35 cellular contexts compared by ENCODE assay signal in genomic region chr2:44945676-44946427, GRCh38. TPM values are rescaled to one million over a fixed set of nuclear protein-coding genes. Genes with fewer than 3 reads are reported as not detected.
A peak's percentile ranks its signal among the peaks of the same experiment; 100 is the strongest.
DNase-seq lines count a peak whose midpoint lies in the region; ATAC-seq and TF ChIP-seq lines count a peak whose summit lies in the region.
"Had no signal": no experiment of that assay in that cellular context is flagged by ENCODE, and none has a peak within 500 bp of the region (broad histone marks: within the 10 kb centered on the region; RNA-seq: fewer than 3 reads in every experiment).

No MANE protein-coding gene starts in this region.

- H3K79me2 ChIP-seq in osteoblast (ENCODE audit: insufficient read depth, low read length) (no peaks in the 10 kb centered on the region), mammary epithelial cell (ENCODE audit: insufficient read depth, low read length) (no peaks in the 10 kb centered on the region), OCI-LY7 (ENCODE audit: insufficient read depth, low read depth, low read length) (no peaks in the 10 kb centered on the region)

- H3K4me1 Mint-ChIP-seq in IgD-negative memory B cell (peaks cover 13 to 19% (median 17%) of the 10 kb centered on the region in 3 donors), endodermal cell (peaks cover 55% of the 10 kb centered on the region)

- ATAC-seq in HG03460 (IDR thresholded peaks at IDR 0.05; ENCODE audit: unreplicated experiment) = no peak
- ATAC-seq: left ventricle myocardium superior had no signal

- TF ChIP-seq CTCF in BE2C (IDR thresholded peaks at IDR 0.05; ENCODE audit: low read depth, low read length) (no peak), endodermal cell (conservative IDR thresholded peaks at IDR 0.05) (no peak), osteoblast (IDR thresholded peaks at IDR 0.05; ENCODE audit: extremely low read depth, low read depth, low read length) (no peak), mammary epithelial cell (conservative IDR thresholded peaks at IDR 0.05 in 1 of 2, IDR thresholded peaks at IDR 0.05 in 1 of 2; ENCODE audit: extremely low read depth in 1 of 2, insufficient read depth in 1 of 2, low read depth in 1 of 2, low read length in 2 of 2) (no peak), OCI-LY7 (conservative IDR thresholded peaks at IDR 0.05; ENCODE audit: low read length) (no peak)

- H3K27ac Mint-ChIP-seq in IgD-negative memory B cell = peak overlapping the region in 2 of 3 donors; percentile 28 to 68
- H3K27ac Mint-ChIP-seq in endodermal cell = peak overlapping the region; percentile 37
- H3K27ac Mint-ChIP-seq: activated naive CD8-positive, alpha-beta T cell treated with anti-CD3 and anti-CD28 coated beads for 36 hours; CD4-positive, alpha-beta T cell; nephron progenitor cell; stimulated activated naive CD8-positive, alpha-beta T cell treated with anti-CD3 and anti-CD28 coated beads, Interleukin-15, Interleukin-2, amounts not matched to agents 100 ng/mL and 50 ng/mL, for 24 hours had no signal

- dilution Hi-C loops in mammary epithelial cell (cut with HindIII; ENCODE audit: low sequenced_read_pairs) = no loop called here

- H3K9me2 ChIP-seq in OCI-LY7 (ENCODE audit: insufficient read depth, low read length) = no peaks in the 10 kb centered on the region

- peak overlapping the region; percentile 98 for H3K4me3 ChIP-seq in BE2C (ENCODE audit: low read depth, low read length)
- H3K4me3 ChIP-seq in endodermal cell (ENCODE audit: low read length) = peak overlapping the region; percentile 64
- H3K4me3 ChIP-seq in osteoblast (ENCODE audit: insufficient read depth, low read length) = no peak overlapping the region
- no peak overlapping the region for H3K4me3 ChIP-seq in mammary epithelial cell (replicated peaks in 1 of 3; ENCODE audit: insufficient read depth in 1 of 3, low read depth in 2 of 3, low read length in 3 of 3)
- H3K4me3 ChIP-seq in OCI-LY7 (ENCODE audit: low read depth, low read length, poor library complexity, severe bottlenecking) = no peak overlapping the region
- H3K4me3 ChIP-seq: ascending aorta, Peyer's patch, sigmoid colon, thoracic aorta, uterus had no signal

- H3K27me3 ChIP-seq in BE2C (no peaks in the 10 kb centered on the region), endodermal cell (ENCODE audit: control insufficient read depth, insufficient read depth, low read length, poor library complexity, severe bottlenecking) (peaks cover 99% of the 10 kb centered on the region), osteoblast (ENCODE audit: insufficient read depth, low read length) (peaks cover 86% of the 10 kb centered on the region), mammary epithelial cell (ENCODE audit: insufficient read depth, low read length) (peaks cover 38% of the 10 kb centered on the region)

- in situ Hi-C loops in mammary epithelial cell (cut with MboI; ENCODE audit: low sequenced_read_pairs in 2 of 2) = loop anchor here in 1 of 2 donors (25.0 kb wide), 1 partner anchor 909 kb away; no protein-coding TSS in a partner anchor

- H3K4me1 ChIP-seq in BE2C (peaks cover 8% of the 10 kb centered on the region), endodermal cell (ENCODE audit: control insufficient read depth, insufficient read depth, low read length) (peaks cover 5% of the 10 kb centered on the region), osteoblast (ENCODE audit: insufficient read depth, low read length) (peaks cover 2% of the 10 kb centered on the region), mammary epithelial cell (ENCODE audit: insufficient read depth, low read length) (peaks cover 8% of the 10 kb centered on the region), OCI-LY7 (ENCODE audit: insufficient read depth, low read length, poor library complexity, severe bottlenecking) (no peaks in the 10 kb centered on the region)

- intact Hi-C loops in mammary epithelial cell (cut with micrococcal nuclease) = no loop called here
- intact Hi-C loops in OCI-LY7 (cut with micrococcal nuclease; ENCODE audit: unreplicated experiment) = no loop called here

- H4K20me1 ChIP-seq in osteoblast (ENCODE audit: insufficient read depth, low read length) = no peaks in the 10 kb centered on the region
- H4K20me1 ChIP-seq in mammary epithelial cell (ENCODE audit: insufficient read depth, low read length) = no peaks in the 10 kb centered on the region
- H4K20me1 ChIP-seq in OCI-LY7 (ENCODE audit: insufficient read depth, low read length) = no peaks in the 10 kb centered on the region

- H3K9ac ChIP-seq in endodermal cell (ENCODE audit: extremely low read depth, low read length, poor library complexity, severe bottlenecking) = no peak overlapping the region
- H3K9ac ChIP-seq in mammary epithelial cell (ENCODE audit: insufficient read depth, low read length) = no peak overlapping the region

- H3K36me3 Mint-ChIP-seq in IgD-negative memory B cell = peaks cover 2% of the 10 kb centered on the region
- H3K36me3 Mint-ChIP-seq in endodermal cell (ENCODE audit: low read depth) = peaks cover 6% of the 10 kb centered on the region
- H3K36me3 Mint-ChIP-seq: activated naive CD8-positive, alpha-beta T cell treated with anti-CD3 and anti-CD28 coated beads for 36 hours had no signal

- no TSS peak for BruUV-seq in mammary epithelial cell (replicated peaks; lab: Mats Ljungman, UMichigan)
- BruUV-seq in OCI-LY7 (replicated peaks; lab: Mats Ljungman, UMichigan) = no TSS peak

- CTCF ChIA-PET in mammary epithelial cell (lab: Charles Lee; ENCODE audit: low non-redundant PET) (no interaction called here), OCI-LY7 (lab: Charles Lee; ENCODE audit: unreplicated experiment) (no interaction called here)

- POLR2A ChIA-PET in OCI-LY7 (lab: Charles Lee) = no interaction called here

- H3K9me3 Mint-ChIP-seq in IgD-negative memory B cell (peaks cover 0 to 7% (median 0%) of the 10 kb centered on the region in 3 donors), endodermal cell (no peaks in the 10 kb centered on the region)
- H3K9me3 Mint-ChIP-seq: activated naive CD8-positive, alpha-beta T cell treated with anti-CD3 and anti-CD28 coated beads for 36 hours; CD4-positive, alpha-beta T cell; nephron progenitor cell; stimulated activated naive CD8-positive, alpha-beta T cell treated with anti-CD3 and anti-CD28 coated beads, Interleukin-15, Interleukin-2, amounts not matched to agents 100 ng/mL and 50 ng/mL, for 24 hours had no signal

- no peak overlapping the region for H3K27ac ChIP-seq in endodermal cell (ENCODE audit: low read depth, low read length)
- H3K27ac ChIP-seq in osteoblast (ENCODE audit: low read depth, low read length) = no peak overlapping the region
- H3K27ac ChIP-seq in mammary epithelial cell (ENCODE audit: insufficient read depth, low read depth, low read length) = no peak overlapping the region
- H3K27ac ChIP-seq in OCI-LY7 (ENCODE audit: low read depth, low read length, poor library complexity, severe bottlenecking) = no peak overlapping the region
- H3K27ac ChIP-seq: ascending aorta, dorsolateral prefrontal cortex, Peyer's patch, sigmoid colon, thoracic aorta, uterus had no signal

- H3K9me3 ChIP-seq in BE2C (no peaks in the 10 kb centered on the region), endodermal cell (ENCODE audit: control insufficient read depth, low read length) (no peaks in the 10 kb centered on the region), osteoblast (ENCODE audit: low read depth, low read length) (no peaks in the 10 kb centered on the region), mammary epithelial cell (replicated peaks; ENCODE audit: insufficient read depth, low read length) (no peaks in the 10 kb centered on the region), OCI-LY7 (ENCODE audit: low read length) (no peaks in the 10 kb centered on the region)
- H3K9me3 ChIP-seq: ascending aorta, Peyer's patch, sigmoid colon, thoracic aorta, uterus had no signal

- 0 to 4% methylated on average over 4 to 17 of the region's 17 CpGs for WGBS in endodermal cell (ENCODE audit: insufficient coverage in 1 of 2, insufficient read length in 1 of 2), 2 experiments
- whole genome bisulfite sequencing in mammary epithelial cell (ENCODE audit: low coverage, missing lambda C conversion rate) = 81% methylated on average over 12 of the region's 17 CpGs

- H2AFZ ChIP-seq in osteoblast (ENCODE audit: low read length) (no peak overlapping the region), mammary epithelial cell (ENCODE audit: low read depth, low read length) (no peak overlapping the region), OCI-LY7 (ENCODE audit: low read length) (no peak overlapping the region)

- DNase-seq in BE2C = peak; percentile 6
- DNase-seq in endodermal cell = peak; percentile 82
- DNase-seq in osteoblast (ENCODE audit: insufficient read length, low spot score, missing footprints) = peak; percentile 21
- no peak for DNase-seq in stimulated activated CD4-positive, alpha-beta T cell treated with anti-CD3 and anti-CD28 coated beads, Interleukin-15, amount 100 ng/mL, for 24 hours
- no peak for DNase-seq in mammary epithelial cell
- DNase-seq in OCI-LY7 (ENCODE audit: low spot score) = no peak
- DNase-seq: activated effector memory CD4-positive, alpha-beta T cell treated with Interleukin-2 at 50 U/mL for 16 hours; activated naive CD8-positive, alpha-beta T cell treated with anti-CD3 and anti-CD28 coated beads for 36 hours; activated T-cell treated with anti-CD3 and anti-CD28 coated beads for 4 hours; CD4-positive, alpha-beta T cell; cerebellar nuclear complex; DMS 273 treated with DMSO at 0.1 percent for 48 hours; EL; GOT3; KBM-7; left ventricle myocardium superior; midbrain; NCI-H1417; NCI-H2081; NCI-H2227 treated with DMSO at 0.1 percent for 48 hours; NCI-H69; nephron progenitor cell; sigmoid colon; T-helper 1 cell; uterus had no signal

- peaks cover 34% of the 10 kb centered on the region for H3K36me3 ChIP-seq in BE2C
- H3K36me3 ChIP-seq in endodermal cell (ENCODE audit: control insufficient read depth, insufficient read depth, low read length) = no peaks in the 10 kb centered on the region
- H3K36me3 ChIP-seq in osteoblast (ENCODE audit: insufficient read depth, low read length) = no peaks in the 10 kb centered on the region
- H3K36me3 ChIP-seq in mammary epithelial cell (ENCODE audit: insufficient read depth, low read length) = no peaks in the 10 kb centered on the region
- no peaks in the 10 kb centered on the region for H3K36me3 ChIP-seq in OCI-LY7 (ENCODE audit: insufficient read depth, low read length)
- H3K36me3 ChIP-seq: ascending aorta, Peyer's patch, sigmoid colon, thoracic aorta, uterus had no signal

- H3K27me3 Mint-ChIP-seq in IgD-negative memory B cell = peaks cover 79% of the 10 kb centered on the region
- H3K27me3 Mint-ChIP-seq in endodermal cell (ENCODE audit: insufficient read depth) = peaks cover 97% of the 10 kb centered on the region

- H3K4me2 ChIP-seq in osteoblast (ENCODE audit: insufficient read depth, low read length) (no peak overlapping the region), mammary epithelial cell (ENCODE audit: insufficient read depth, low read depth, low read length) (no peak overlapping the region), OCI-LY7 (ENCODE audit: low read length) (no peak overlapping the region)

- H3K4me3 Mint-ChIP-seq in IgD-negative memory B cell (peak overlapping the region in 3 of 4 donors; percentile 36 to 63 (median 41)), endodermal cell (peak overlapping the region; percentile 69)
- H3K4me3 Mint-ChIP-seq: activated naive CD8-positive, alpha-beta T cell treated with anti-CD3 and anti-CD28 coated beads for 36 hours; stimulated activated naive CD8-positive, alpha-beta T cell treated with anti-CD3 and anti-CD28 coated beads, Interleukin-15, Interleukin-2, amounts not matched to agents 100 ng/mL and 50 ng/mL, for 24 hours had no signal

RNA-seq across cellular contexts. Expression of gene SIX3, which starts 4.3 kb away (rescaled TPM):
- polyA plus RNA-seq in BE2C (2012; ENCODE audit: insufficient read depth, insufficient read length, low read depth) = 30.4 TPM
- polyA plus RNA-seq in IgD-negative memory B cell = not detected
- 1 to 10 TPM; 1.9 to 5.7 TPM for total RNA-seq in endodermal cell
- polyA plus RNA-seq in endodermal cell (2013, experiment 1 of 2) = 0.71 TPM
- polyA plus RNA-seq in endodermal cell (2013, experiment 2 of 2) = 0.62 TPM
- not detected in 2 replicates for total RNA-seq in osteoblast
- total RNA-seq in mammary epithelial cell = not detected
- polyA plus RNA-seq in mammary epithelial cell = not detected
- not detected for polyA minus RNA-seq in mammary epithelial cell
- not detected in 2 replicates for total RNA-seq in OCI-LY7 (2014; rRNA removed; shearing (Covaris generic))
- not detected in 2 replicates for total RNA-seq in OCI-LY7 (2022)
- total RNA-seq: activated naive CD8-positive, alpha-beta T cell treated with anti-CD3 and anti-CD28 coated beads for 36 hours; ascending aorta; CD4-positive, alpha-beta T cell; glomerular endothelial cell; left ventricle myocardium superior; MCF 10A; Peyer's patch; sigmoid colon; uterus had no signal
- polyA plus RNA-seq: keratinocyte, sigmoid colon had no signal

Comparison
In these comparisons a context has a peak if more than half of its experiments do, and no peak if none do; other contexts are left out.
1. DNase-seq: peak in BE2C (single experiment), endodermal cell (single experiment) and osteoblast (single experiment); none in stimulated activated CD4-positive, alpha-beta T cell treated with anti-CD3 and anti-CD28 coated beads, Interleukin-15, amount 100 ng/mL, for 24 hours (single experiment), mammary epithelial cell (single experiment) and OCI-LY7 (single experiment).
2. H3K4me3 ChIP-seq: peak in BE2C (single experiment) and endodermal cell (single experiment); none in osteoblast (single experiment), mammary epithelial cell (0 of 3) and OCI-LY7 (single experiment).